8 cellular contexts compared by ENCODE assay signal in genomic region chr5:56415356-56415765, GRCh38.
A peak's percentile ranks its signal among the peaks of the same experiment; 100 is the strongest.
DNase-seq lines count a peak whose midpoint lies in the region; ATAC-seq and TF ChIP-seq lines count a peak whose summit lies in the region.

No MANE protein-coding gene starts in this region.

- H3K79me2 ChIP-seq in PC-9 (ENCODE audit: low read depth) = no peaks in the 10 kb centered on the region
- no peaks in the 10 kb centered on the region for H3K79me2 ChIP-seq in osteoblast (ENCODE audit: insufficient read depth, low read length)

- POLR2A ChIA-PET in PC-9 (lab: Charles Lee; ENCODE audit: unreplicated experiment) = interaction anchor here (0.7 kb wide), 1 partner anchor 32 kb away, joined by 3 read pairs; no protein-coding TSS in a partner anchor

- H3K4me1 ChIP-seq in PC-9 (replicated peaks; ENCODE audit: insufficient read depth) (peaks cover 40% of the 10 kb centered on the region), testis (peaks cover 8% of the 10 kb centered on the region), osteoblast (ENCODE audit: insufficient read depth, low read length) (peaks cover 2% of the 10 kb centered on the region)

- peak; percentile 89 for ATAC-seq in GM18867 (IDR thresholded peaks at IDR 0.05; ENCODE audit: unreplicated experiment)
- ATAC-seq in HG02938 (IDR thresholded peaks at IDR 0.05; ENCODE audit: unreplicated experiment) = peak; percentile 86
- peak; percentile 81 for ATAC-seq in Right ventricle myocardium superior (ENCODE audit: poor library complexity)

- peaks cover 19% of the 10 kb centered on the region for H3F3A ChIP-seq in PC-9 (ENCODE audit: insufficient read depth, low read depth)

- no peaks in the 10 kb centered on the region for H4K20me1 ChIP-seq in PC-9 (ENCODE audit: insufficient read depth)
- H4K20me1 ChIP-seq in osteoblast (ENCODE audit: insufficient read depth, low read length) = no peaks in the 10 kb centered on the region

- H2AFZ ChIP-seq in PC-9 (peak overlapping the region; percentile 52; the same call in 1 of the 2 replicates), osteoblast (ENCODE audit: low read length) (no peak overlapping the region)

- no peak for TF ChIP-seq POLR2A in testis (IDR thresholded peaks at IDR 0.05)

- H3K4me3 ChIP-seq in PC-9 (no peak overlapping the region), testis (no peak overlapping the region), osteoblast (ENCODE audit: insufficient read depth, low read length) (no peak overlapping the region)

- no TSS peak for BruUV-seq in PC-9 (replicated peaks; lab: Mats Ljungman, UMichigan)

- H3K4me2 ChIP-seq in PC-9 = peak overlapping the region; percentile 53
- H3K4me2 ChIP-seq in osteoblast (ENCODE audit: insufficient read depth, low read length) = no peak overlapping the region

- intact Hi-C loops in PC-9 (cut with micrococcal nuclease; ENCODE audit: unreplicated experiment) = no loop called here
- intact Hi-C loops in Right ventricle myocardium superior (cut with DNase I) = no loop called here
- intact Hi-C loops in testis (cut with DNase I; ENCODE audit: low total_unique reads) = no loop called here

- no peaks in the 10 kb centered on the region for H3K36me3 ChIP-seq in PC-9 (ENCODE audit: low read depth)
- H3K36me3 ChIP-seq in testis (ENCODE audit: low read depth, missing control alignments) = no peaks in the 10 kb centered on the region
- no peaks in the 10 kb centered on the region for H3K36me3 ChIP-seq in osteoblast (ENCODE audit: insufficient read depth, low read length)

- peak; percentile 32 to 88 for DNase-seq in PC-9
- DNase-seq in Right ventricle myocardium superior = peak; percentile 65
- DNase-seq in testis = peak; percentile 27
- DNase-seq in osteoblast (ENCODE audit: insufficient read length, low spot score, missing footprints) = no peak
- no peak for DNase-seq in ecto neural progenitor cell (ENCODE audit: low spot score)
- no peak for DNase-seq in COLO668 (lab: John Stamatoyannopoulos, UW; ENCODE audit: unreplicated experiment)

- 0 out of 2 replicates have a peak, but pooled peaks cover 3% of the 10 kb centered on the region for H3K9me2 ChIP-seq in PC-9 (ENCODE audit: insufficient read depth)

- 82 to 92% methylated on average over 3 of the region's 3 CpGs for WGBS in testis, 2 donors

- CTCF ChIA-PET in PC-9 (lab: Charles Lee) = no interaction called here

- no peaks in the 10 kb centered on the region for H3K27me3 ChIP-seq in PC-9 (ENCODE audit: insufficient read depth, low read depth)
- H3K27me3 ChIP-seq in testis = no peaks in the 10 kb centered on the region
- H3K27me3 ChIP-seq in osteoblast (ENCODE audit: insufficient read depth, low read length) = peaks cover 7% of the 10 kb centered on the region

- peaks cover 24% of the 10 kb centered on the region for H3K9me3 ChIP-seq in PC-9 (ENCODE audit: insufficient read depth, low read depth)
- H3K9me3 ChIP-seq in testis = no peaks in the 10 kb centered on the region
- H3K9me3 ChIP-seq in osteoblast (ENCODE audit: low read depth, low read length) = peaks cover 2% of the 10 kb centered on the region

- TF ChIP-seq CTCF in PC-9 (conservative IDR thresholded peaks at IDR 0.05) = no peak
- TF ChIP-seq CTCF in testis (IDR thresholded peaks at IDR 0.05) = no peak
- no peak for TF ChIP-seq CTCF in osteoblast (IDR thresholded peaks at IDR 0.05; ENCODE audit: extremely low read depth, low read depth, low read length)

- H3K27ac ChIP-seq in PC-9 (peak overlapping the region; percentile 87), testis (no peak overlapping the region), osteoblast (ENCODE audit: low read depth, low read length) (no peak overlapping the region)

Comparison
In these comparisons a context has a peak if more than half of its experiments do, and no peak if none do; other contexts are left out.
1. DNase-seq: peak in PC-9 (2 of 2), Right ventricle myocardium superior (single experiment) and testis (single experiment); none in osteoblast (single experiment), ecto neural progenitor cell (single experiment) and COLO668 (single experiment).
2. Peak in every context shown above with its lines, with median percentiles within 50 percentile points of each other: ATAC-seq.